ENCODE assay signal across 16 cellular contexts in genomic region chr18:10715791-10716190, GRCh38.
A peak's percentile ranks its signal among the peaks of the same experiment; 100 is the strongest.
DNase-seq lines count a peak whose midpoint lies in the region; ATAC-seq and TF ChIP-seq lines count a peak whose summit lies in the region.
"Had no signal": no experiment of that assay in that cellular context is flagged by ENCODE, and none has a peak within 500 bp of the region (broad histone marks: within the 10 kb centered on the region; RNA-seq: fewer than 3 reads in every experiment).

No MANE protein-coding gene starts in this region.

- 55% methylated on average over 9 of the region's 9 CpGs for whole genome bisulfite sequencing in smooth muscle cell (ENCODE audit: low lambda C conversion rate)

- no peaks in the 10 kb centered on the region for H3K4me1 Mint-ChIP-seq in activated T-cell treated with anti-CD3 and anti-CD28 coated beads, Interleukin-2, amount 50 U/mL, for 4 hours (ENCODE audit: low read depth)
- H3K4me1 Mint-ChIP-seq: brain had no signal

- TF ChIP-seq CTCF in RWPE1 (conservative IDR thresholded peaks at IDR 0.05; ENCODE audit: low read depth) = no peak
- no peak for TF ChIP-seq CTCF in fibroblast of pulmonary artery (IDR thresholded peaks at IDR 0.05; ENCODE audit: low read length, missing control alignments)
- no peak for TF ChIP-seq CTCF in smooth muscle cell (IDR thresholded peaks at IDR 0.05; ENCODE audit: borderline replicate concordance, insufficient read depth, poor library complexity, severe bottlenecking)

- DNase-seq in H4 (ENCODE audit: low spot score) (peak; percentile 64), RWPE1 (ENCODE audit: low spot score) (peak; percentile 71), fibroblast of pulmonary artery (ENCODE audit: low read depth) (peak; percentile 89), smooth muscle cell (lab: John Stamatoyannopoulos, UW; ENCODE audit: unreplicated experiment) (no peak)
- DNase-seq in activated T-cell treated with anti-CD3 and anti-CD28 coated beads, Interleukin-2, amount 50 U/mL, for 4 hours = no peak
- DNase-seq: activated CD4-positive, CD25-positive, alpha-beta regulatory T cell; activated T-cell treated with anti-CD3 and anti-CD28 coated beads, Interleukin-2, amount 50 U/mL, for 24 hours; foreskin melanocyte; NCI-H226; stimulated activated CD4-positive, alpha-beta T cell treated with anti-CD3 and anti-CD28 coated beads, Interleukin-2, amount 100 ng/mL, for 48 hours had no signal

- no peak overlapping the region for H3K9ac ChIP-seq in smooth muscle cell (ENCODE audit: low read depth)

- H3K4me3 ChIP-seq in fibroblast of pulmonary artery (replicated peaks; ENCODE audit: low read depth, low read length) = no peak overlapping the region
- H3K4me3 ChIP-seq in smooth muscle cell = no peak overlapping the region
- H3K4me3 ChIP-seq: SK-N-MC had no signal

- peaks cover 4% of the 10 kb centered on the region for H3K27me3 Mint-ChIP-seq in activated T-cell treated with anti-CD3 and anti-CD28 coated beads, Interleukin-2, amount 50 U/mL, for 4 hours (ENCODE audit: low read depth)
- H3K27me3 Mint-ChIP-seq: activated T-cell treated with anti-CD3 and anti-CD28 coated beads, Interleukin-2, amount 50 U/mL, for 24 hours had no signal

- POLR2A ChIA-PET in RWPE1 (lab: Yijun Ruan, JAX; ENCODE audit: low non-redundant PET) = no interaction called here

- ATAC-seq in GM18867 (IDR thresholded peaks at IDR 0.05; ENCODE audit: unreplicated experiment) = no peak
- no peak for ATAC-seq in activated T-cell treated with anti-CD3 and anti-CD28 coated beads, Interleukin-2, amount 50 U/mL, for 4 hours
- ATAC-seq in GM21717 (IDR thresholded peaks at IDR 0.05; ENCODE audit: unreplicated experiment) = no peak
- no peak for ATAC-seq in HG03354 (IDR thresholded peaks at IDR 0.05; ENCODE audit: poor library complexity, severe bottlenecking, unreplicated experiment)

- H3K27ac ChIP-seq in RWPE1 = peak overlapping the region; percentile 65
- no peak overlapping the region for H3K27ac ChIP-seq in smooth muscle cell (ENCODE audit: low read depth)
- H3K27ac ChIP-seq: neutrophil, SK-N-MC had no signal

- peak overlapping the region; percentile 42 for H2AFZ ChIP-seq in smooth muscle cell (ENCODE audit: low read depth)

- H3K36me3 Mint-ChIP-seq in activated T-cell treated with anti-CD3 and anti-CD28 coated beads, Interleukin-2, amount 50 U/mL, for 4 hours (ENCODE audit: insufficient read depth) = no peaks in the 10 kb centered on the region
- H3K36me3 Mint-ChIP-seq: brain had no signal

- H3K4me3 Mint-ChIP-seq in activated T-cell treated with anti-CD3 and anti-CD28 coated beads, Interleukin-2, amount 50 U/mL, for 4 hours = no peak overlapping the region
- H3K4me3 Mint-ChIP-seq: activated T-cell treated with anti-CD3 and anti-CD28 coated beads, Interleukin-2, amount 50 U/mL, for 24 hours; brain had no signal

- no peaks in the 10 kb centered on the region for H3K79me2 ChIP-seq in smooth muscle cell (ENCODE audit: low read depth)

- no peaks in the 10 kb centered on the region for H3K36me3 ChIP-seq in smooth muscle cell (ENCODE audit: low read depth)
- H3K36me3 ChIP-seq: neutrophil had no signal

- CTCF ChIA-PET in RWPE1 (lab: Yijun Ruan, JAX) = interaction anchor here (0.6 to 0.7 kb wide), 2 partner anchors 145 to 174 kb away, joined by 3 to 4 read pairs; no protein-coding TSS in a partner anchor

- H3K27me3 ChIP-seq in smooth muscle cell (ENCODE audit: low read depth) = peaks cover 8% of the 10 kb centered on the region

- H3K4me1 ChIP-seq in smooth muscle cell (ENCODE audit: low read depth) = no peaks in the 10 kb centered on the region

- H3F3A ChIP-seq in smooth muscle cell (ENCODE audit: low read depth) = no peaks in the 10 kb centered on the region

- no peaks in the 10 kb centered on the region for H3K9me3 ChIP-seq in smooth muscle cell (replicated peaks; ENCODE audit: low read depth)
- H3K9me3 ChIP-seq: neutrophil had no signal

- peak overlapping the region; percentile 55 for H3K4me2 ChIP-seq in smooth muscle cell

- no peaks in the 10 kb centered on the region for H3K9me3 Mint-ChIP-seq in activated T-cell treated with anti-CD3 and anti-CD28 coated beads, Interleukin-2, amount 50 U/mL, for 4 hours
- H3K9me3 Mint-ChIP-seq: activated T-cell treated with anti-CD3 and anti-CD28 coated beads, Interleukin-2, amount 50 U/mL, for 24 hours; brain had no signal

- no peaks in the 10 kb centered on the region for H4K20me1 ChIP-seq in smooth muscle cell (ENCODE audit: low read depth)

Comparison
In these comparisons a context has a peak if more than half of its experiments do, and no peak if none do; other contexts are left out.
1. DNase-seq: peak in H4 (single experiment), RWPE1 (single experiment) and fibroblast of pulmonary artery (single experiment); none in smooth muscle cell (single experiment) and activated T-cell treated with anti-CD3 and anti-CD28 coated beads, Interleukin-2, amount 50 U/mL, for 4 hours (single experiment).